ENCODE assay signal across 9 cellular contexts in the genomic region with DNA sequence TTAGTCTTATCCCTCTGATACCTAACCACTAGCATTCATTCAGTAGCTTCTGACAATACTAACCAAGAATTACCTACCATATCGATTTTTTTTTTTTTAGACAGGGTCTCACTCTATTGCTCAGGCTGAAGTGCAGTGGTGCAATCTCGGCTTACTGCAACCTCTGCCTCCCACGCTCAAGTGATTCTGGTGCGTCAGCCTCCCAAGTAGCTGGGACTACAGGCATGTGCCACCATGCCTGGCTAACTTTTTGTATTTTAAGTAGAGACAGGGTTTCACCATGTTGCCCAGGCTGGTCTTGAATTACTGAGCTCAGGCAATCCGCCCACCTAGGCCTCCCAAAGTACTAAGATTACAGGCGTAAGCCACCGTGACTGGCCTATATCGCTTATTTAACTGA. TPM values are rescaled to one million over a fixed set of nuclear protein-coding genes. Genes with fewer than 3 reads are reported as not detected.
DNase-seq lines count a peak whose midpoint lies in the region; ATAC-seq and TF ChIP-seq lines count a peak whose summit lies in the region.
"Not testable (repeated sequence)": the region's sequence is repeated elsewhere in the genome, so short reads cannot be mapped to it uniquely, and the experiment has no call there.
"Had no signal": no experiment of that assay in that cellular context is flagged by ENCODE, and none has a peak within 500 bp of the region (broad histone marks: within the 10 kb centered on the region; RNA-seq: fewer than 3 reads in every experiment).

No MANE protein-coding gene starts in this region.

- H3K27me3 ChIP-seq in RWPE2 (ENCODE audit: insufficient read depth, poor library complexity, severe bottlenecking); brain microvascular endothelial cell (replicated peaks): not testable (repeated sequence)

- DNase-seq in DMS 273 (lab: John Stamatoyannopoulos, UW; ENCODE audit: unreplicated experiment), result peak; percentile 55
- not testable (repeated sequence) for DNase-seq in RWPE2 (ENCODE audit: low spot score); brain microvascular endothelial cell
- peak; percentile 80 for DNase-seq in epithelial cell of proximal tubule (ENCODE audit: low read depth)
- DNase-seq in iris pigment epithelial cell (ENCODE audit: low read depth), result peak; percentile 80
- peak; percentile 87 for DNase-seq in renal cortical epithelial cell (ENCODE audit: low read depth)

- H3K4me1 ChIP-seq in RWPE2 (ENCODE audit: insufficient read depth, poor library complexity, severe bottlenecking), result peaks cover 41% of the 10 kb centered on the region

- peak; percentile 51 for ATAC-seq in HG02588 (IDR thresholded peaks at IDR 0.05; ENCODE audit: unreplicated experiment)
- ATAC-seq in RWPE2 (ENCODE audit: low read depth), result not testable (repeated sequence)

- not testable (repeated sequence) for H3K9me3 ChIP-seq in RWPE2 (ENCODE audit: severe bottlenecking)

- H3K36me3 ChIP-seq in RWPE2 (ENCODE audit: low read depth), result peaks cover 10% of the 10 kb centered on the region
- not testable (repeated sequence) for H3K36me3 ChIP-seq in brain microvascular endothelial cell (replicated peaks)

- in situ Hi-C loops in brain microvascular endothelial cell (cut with HindIII; ENCODE audit: low pct_ligation_motif_present, low sequenced_read_pairs), result not testable (repeated sequence)

- H3K27ac ChIP-seq in RWPE2 (ENCODE audit: poor library complexity, severe bottlenecking) (peak overlapping the region; percentile 93), brain microvascular endothelial cell (peak overlapping the region; percentile 98)

- not testable (repeated sequence) for TF ChIP-seq CTCF in RWPE2 (IDR thresholded peaks at IDR 0.05; ENCODE audit: poor library complexity, severe bottlenecking); brain microvascular endothelial cell (IDR thresholded peaks at IDR 0.05; ENCODE audit: low read depth, low read length, missing control alignments); epithelial cell of proximal tubule (conservative IDR thresholded peaks at IDR 0.05; ENCODE audit: low read depth, low read length)

- H3K4me3 ChIP-seq in RWPE2 (ENCODE audit: severe bottlenecking); brain microvascular endothelial cell (ENCODE audit: low read depth, low read length); epithelial cell of proximal tubule (ENCODE audit: low read depth, low read length): not testable (repeated sequence)

RNA-seq across cellular contexts. Expression of gene LAMA3, which starts 26.8 kb away (rescaled TPM):
- total RNA-seq in epithelial cell of proximal tubule (45.2 and 69.8 TPM in 2 replicates), renal cortical epithelial cell (70.9 and 246 TPM in 2 replicates)
- total RNA-seq: CD4-positive, CD25-positive, alpha-beta regulatory T cell had no signal

RNA-seq across cellular contexts. Expression of gene ANKRD29, which starts 53.4 kb away (rescaled TPM):
- 1.2 and 2.7 TPM in 2 replicates for total RNA-seq in epithelial cell of proximal tubule
- total RNA-seq in renal cortical epithelial cell, result 7.1 and 7.2 TPM in 2 replicates
- total RNA-seq: CD4-positive, CD25-positive, alpha-beta regulatory T cell; HepG2 had no signal
